Comparison of ENCODE assay signal across 9 cellular contexts in genomic region chr12:52816189-52816588, GRCh38. TPM values are rescaled to one million over a fixed set of nuclear protein-coding genes. Genes with fewer than 3 reads are reported as not detected.
"Had no signal": no experiment of that assay in that cellular context is flagged by ENCODE, and none has a peak within 500 bp of the region (broad histone marks: within the 10 kb centered on the region; RNA-seq: fewer than 3 reads in every experiment).

No MANE protein-coding gene starts in this region.

- H3K4me3 ChIP-seq: GM12878 had no signal

- DNase-seq: GDM1, GF-D8 had no signal

- FAIRE-seq: G401.6, GM12878, GM12891, GM12892, GM18507, GM19239 had no signal

- ATAC-seq: GM12878 had no signal

RNA-seq across cellular contexts. Expression of gene KRT4, which starts 2.3 kb away (rescaled TPM):
- total RNA-seq: G401, GM12878 had no signal
- polyA plus RNA-seq: GM12878 had no signal

RNA-seq across cellular contexts. Expression of gene KRT79, which starts 17.9 kb away (rescaled TPM):
- total RNA-seq: G401, GM12878 had no signal

RNA-seq across cellular contexts. Expression of gene KRT3, which starts 20.3 kb away (rescaled TPM):
- total RNA-seq: G401, GM12878 had no signal
- polyA plus RNA-seq: GM12878 had no signal

RNA-seq across cellular contexts. Expression of gene KRT78, which starts 32.6 kb away (rescaled TPM):
- total RNA-seq: GM12878 had no signal

RNA-seq across cellular contexts. Expression of gene KRT76, which starts 39.0 kb away (rescaled TPM):
- total RNA-seq: G401, GM12878 had no signal
- polyA plus RNA-seq: GM12878 had no signal
